1 cellular context compared by ENCODE assay signal in the genomic region with DNA sequence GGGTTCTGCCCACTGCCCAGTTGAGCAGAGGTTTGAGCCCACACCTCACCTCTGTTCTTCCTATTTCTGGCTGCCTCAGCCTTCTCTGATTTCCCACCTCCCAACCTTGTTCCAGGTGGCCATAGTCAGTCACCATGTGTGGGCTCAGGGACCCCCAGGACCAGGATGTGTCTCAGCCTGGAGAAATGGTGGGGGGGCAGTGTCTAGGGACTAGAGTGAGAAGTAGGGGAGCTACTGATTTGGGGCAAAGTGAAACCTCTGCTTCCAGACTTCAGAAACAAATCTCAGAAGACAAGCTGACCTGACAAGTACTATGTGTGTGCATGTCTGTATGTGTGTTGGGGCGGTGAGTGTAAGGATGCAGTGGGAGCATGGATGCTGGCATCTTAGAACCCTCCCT.
TF ChIP-seq lines count a peak whose summit lies in the region.

No MANE protein-coding gene starts in this region.

TF ChIP-seq in GM23338, 12 proteins besides CTCF, POLR2A, EP300 and RAD21:
- no peak for TF ChIP-seq POLR2AphosphoS5 (IDR thresholded peaks at IDR 0.05; ENCODE audit: low read depth)
- TF ChIP-seq JUNB (IDR thresholded peaks at IDR 0.05; ENCODE audit: unreplicated experiment) = no peak
- TF ChIP-seq NANOG (IDR thresholded peaks at IDR 0.05; ENCODE audit: borderline replicate concordance) = no peak
- no peak for TF ChIP-seq ZNF114 (CRISPR knock-in tag; IDR thresholded peaks at IDR 0.05)
- no peak for TF ChIP-seq ETS1 (IDR thresholded peaks at IDR 0.05)
- TF ChIP-seq, protein P1, sequence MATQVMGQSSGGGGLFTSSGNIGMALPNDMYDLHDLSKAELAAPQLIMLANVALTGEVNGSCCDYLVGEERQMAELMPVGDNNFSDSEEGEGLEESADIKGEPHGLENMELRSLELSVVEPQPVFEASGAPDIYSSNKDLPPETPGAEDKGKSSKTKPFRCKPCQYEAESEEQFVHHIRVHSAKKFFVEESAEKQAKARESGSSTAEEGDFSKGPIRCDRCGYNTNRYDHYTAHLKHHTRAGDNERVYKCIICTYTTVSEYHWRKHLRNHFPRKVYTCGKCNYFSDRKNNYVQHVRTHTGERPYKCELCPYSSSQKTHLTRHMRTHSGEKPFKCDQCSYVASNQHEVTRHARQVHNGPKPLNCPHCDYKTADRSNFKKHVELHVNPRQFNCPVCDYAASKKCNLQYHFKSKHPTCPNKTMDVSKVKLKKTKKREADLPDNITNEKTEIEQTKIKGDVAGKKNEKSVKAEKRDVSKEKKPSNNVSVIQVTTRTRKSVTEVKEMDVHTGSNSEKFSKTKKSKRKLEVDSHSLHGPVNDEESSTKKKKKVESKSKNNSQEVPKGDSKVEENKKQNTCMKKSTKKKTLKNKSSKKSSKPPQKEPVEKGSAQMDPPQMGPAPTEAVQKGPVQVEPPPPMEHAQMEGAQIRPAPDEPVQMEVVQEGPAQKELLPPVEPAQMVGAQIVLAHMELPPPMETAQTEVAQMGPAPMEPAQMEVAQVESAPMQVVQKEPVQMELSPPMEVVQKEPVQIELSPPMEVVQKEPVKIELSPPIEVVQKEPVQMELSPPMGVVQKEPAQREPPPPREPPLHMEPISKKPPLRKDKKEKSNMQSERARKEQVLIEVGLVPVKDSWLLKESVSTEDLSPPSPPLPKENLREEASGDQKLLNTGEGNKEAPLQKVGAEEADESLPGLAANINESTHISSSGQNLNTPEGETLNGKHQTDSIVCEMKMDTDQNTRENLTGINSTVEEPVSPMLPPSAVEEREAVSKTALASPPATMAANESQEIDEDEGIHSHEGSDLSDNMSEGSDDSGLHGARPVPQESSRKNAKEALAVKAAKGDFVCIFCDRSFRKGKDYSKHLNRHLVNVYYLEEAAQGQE (IDR thresholded peaks at IDR 0.05; ENCODE audit: unreplicated experiment) = no peak
- TF ChIP-seq ZNF331 (CRISPR knock-in tag; IDR thresholded peaks at IDR 0.05; ENCODE audit: low read depth) = no peak
- no peak for TF ChIP-seq CREB1 (CRISPR knock-in tag; IDR thresholded peaks at IDR 0.05; ENCODE audit: low read depth)
- no peak for TF ChIP-seq EZH2 (IDR thresholded peaks at IDR 0.05; ENCODE audit: low read depth, unreplicated experiment)
- no peak for TF ChIP-seq EZH2phosphoT487 (IDR thresholded peaks at IDR 0.05; ENCODE audit: unreplicated experiment)
- TF ChIP-seq STAT1 (IDR thresholded peaks at IDR 0.05; ENCODE audit: unreplicated experiment) = no peak
- TF ChIP-seq ZNF462 (CRISPR knock-in tag; IDR thresholded peaks at IDR 0.05) = no peak
